In genomic region chr7:66182920-66183319, GRCh38 we compare ENCODE assay signal across 24 cellular contexts.
"Had no signal": no experiment of that assay in that cellular context is flagged by ENCODE, and none has a peak within 500 bp of the region (broad histone marks: within the 10 kb centered on the region; RNA-seq: fewer than 3 reads in every experiment).

No MANE protein-coding gene starts in this region.

- DNase-seq: activated CD4-positive, alpha-beta T cell treated with anti-CD3 and anti-CD28 coated beads for 4 hours; activated CD4-positive, alpha-beta T cell treated with anti-CD3 and anti-CD28 coated beads, Interleukin-2, amount 50 U/mL, for 48 hours; activated CD4-positive, CD25-positive, alpha-beta regulatory T cell; activated gamma-delta T cell; activated naive CD4-positive, alpha-beta T cell treated with anti-CD3 and anti-CD28 coated beads, Interleukin-2, amount 50 U/mL, for 16 hours; activated T-cell treated with anti-CD3 and anti-CD28 coated beads for 4 hours; aorta; caudate nucleus; effector CD4-positive, alpha-beta T cell; heart right ventricle; kidney; midbrain; natural killer cell; pancreas; right cardiac atrium; stimulated activated CD4-positive, alpha-beta T cell treated with anti-CD3 and anti-CD28 coated beads, Interleukin-1b, Interleukin-23, amount 100 ng/mL, for 48 hours; stomach; T-helper 17 cell; transverse colon had no signal

- H3K4me1 ChIP-seq: heart right ventricle, pancreas, stomach, transverse colon had no signal

- H3K36me3 Mint-ChIP-seq: natural killer cell; stimulated activated memory B cell treated with anti-CD40 and anti-IgM and Interleukin-4, amounts not matched to agents 10 μg/mL and 1 μg/mL and 100 μg/mL, for 72 hours had no signal

- H3K27ac ChIP-seq: heart right ventricle, suprapubic skin, transverse colon had no signal

- H3K36me3 ChIP-seq: brain microvascular endothelial cell, heart right ventricle, pancreas, stomach, suprapubic skin, transverse colon had no signal

- H3K27ac Mint-ChIP-seq: activated T-helper 1 cell treated with anti-CD3 and anti-CD28 coated beads, Interleukin-12 subunit alpha, Interleukin-12 subunit beta, Interleukin-2, Interleukin-4 antibody, amounts not matched to agents 30 ng/mL and 10 ng/mL and 1 ng/mL, durations not matched to agents 14 hours and 24 hours and 36 hours; dendritic cell treated with granulocyte-macrophage colony-stimulating factor and Interleukin-4, amounts not matched to agents 40 ng/mL and 50 ng/mL, for 4 days; natural killer cell; stimulated activated memory B cell treated with anti-CD40 and anti-IgM and Interleukin-4, amounts not matched to agents 10 μg/mL and 1 μg/mL and 100 μg/mL, for 72 hours; T-helper 17 cell had no signal

- H3K4me3 ChIP-seq: heart right ventricle, pancreas, stomach, suprapubic skin, transverse colon had no signal

- H3K9me3 Mint-ChIP-seq: activated T-helper 1 cell treated with anti-CD3 and anti-CD28 coated beads, Interleukin-12 subunit alpha, Interleukin-12 subunit beta, Interleukin-2, Interleukin-4 antibody, amounts not matched to agents 30 ng/mL and 10 ng/mL and 1 ng/mL, durations not matched to agents 14 hours and 24 hours and 36 hours; dendritic cell treated with granulocyte-macrophage colony-stimulating factor and Interleukin-4, amounts not matched to agents 40 ng/mL and 50 ng/mL, for 4 days; natural killer cell; stimulated activated memory B cell treated with anti-CD40 and anti-IgM and Interleukin-4, amounts not matched to agents 10 μg/mL and 1 μg/mL and 100 μg/mL, for 72 hours had no signal

- H3K27me3 ChIP-seq: brain microvascular endothelial cell, heart right ventricle, pancreas, stomach, suprapubic skin, transverse colon had no signal

- H3K4me1 Mint-ChIP-seq: natural killer cell, T-helper 17 cell had no signal

- H3K27me3 Mint-ChIP-seq: stimulated activated memory B cell treated with anti-CD40 and anti-IgM and Interleukin-4, amounts not matched to agents 10 μg/mL and 1 μg/mL and 100 μg/mL, for 72 hours; T-helper 17 cell had no signal

- H3K4me3 Mint-ChIP-seq: activated T-helper 1 cell treated with anti-CD3 and anti-CD28 coated beads, Interleukin-12 subunit alpha, Interleukin-12 subunit beta, Interleukin-2, Interleukin-4 antibody, amounts not matched to agents 30 ng/mL and 10 ng/mL and 1 ng/mL, durations not matched to agents 14 hours and 24 hours and 36 hours; dendritic cell treated with granulocyte-macrophage colony-stimulating factor and Interleukin-4, amounts not matched to agents 40 ng/mL and 50 ng/mL, for 4 days; natural killer cell; stimulated activated memory B cell treated with anti-CD40 and anti-IgM and Interleukin-4, amounts not matched to agents 10 μg/mL and 1 μg/mL and 100 μg/mL, for 72 hours; T-helper 17 cell had no signal

- H3K9me3 ChIP-seq: pancreas, suprapubic skin, transverse colon had no signal

- ATAC-seq: heart right ventricle; natural killer cell; stimulated activated memory B cell treated with anti-CD40 and anti-IgM and Interleukin-4, amounts not matched to agents 10 μg/mL and 1 μg/mL and 100 μg/mL, for 72 hours; T-helper 17 cell had no signal
